In genomic region chr12:132545183-132545953, GRCh38 we compare ENCODE assay signal across 27 cellular contexts.
"Had no signal": no experiment of that assay in that cellular context is flagged by ENCODE, and none has a peak within 500 bp of the region (broad histone marks: within the 10 kb centered on the region; RNA-seq: fewer than 3 reads in every experiment).

No MANE protein-coding gene starts in this region.

- H3K4me3 ChIP-seq: colonic mucosa, dorsolateral prefrontal cortex, esophagus muscularis mucosa, right lobe of liver, skin epidermis, stomach, suprapubic skin, tibial nerve had no signal

- H3K27ac ChIP-seq: brain microvascular endothelial cell, colonic mucosa, dorsolateral prefrontal cortex, esophagus muscularis mucosa, parathyroid adenoma, right lobe of liver, skin epidermis, stomach, suprapubic skin, tibial nerve had no signal

- H3K9me3 ChIP-seq: colonic mucosa, esophagus muscularis mucosa, right lobe of liver, stomach, suprapubic skin, tibial nerve had no signal

- H3K36me3 ChIP-seq: brain microvascular endothelial cell, colonic mucosa had no signal

- ATAC-seq: effector memory CD8-positive, alpha-beta T cell; left ventricle myocardium superior; right lobe of liver; stimulated activated effector memory CD8-positive, alpha-beta T cell treated with anti-CD3 and anti-CD28 coated beads, Interleukin-12 subunit alpha, Interleukin-12 subunit beta, amount 100 ng/mL, for 72 hours had no signal

- FAIRE-seq: endothelial cell of umbilical vein, frontal cortex, TTC549 had no signal

- DNase-seq: activated CD4-positive, alpha-beta T cell treated with anti-CD3 and anti-CD28 coated beads for 1 hour; activated CD4-positive, alpha-beta T cell treated with anti-CD3 and anti-CD28 coated beads, Interleukin-2, amount 50 U/mL, for 1 hour; activated gamma-delta T cell treated with Interleukin-2 at 50 U/mL for 16 hours; activated T-cell treated with anti-CD3 and anti-CD28 coated beads, Interleukin-2, amount 50 U/mL, for 1 hour; anterior cingulate cortex; brain microvascular endothelial cell; central memory CD4-positive, alpha-beta T cell; colonic mucosa; dorsolateral prefrontal cortex; effector memory CD8-positive, alpha-beta T cell; hippocampal formation; kidney glomerular epithelial cell; left ventricle myocardium superior; midbrain; natural killer cell; right lobe of liver; stimulated activated CD4-positive, alpha-beta T cell treated with anti-CD3 and anti-CD28 coated beads, Interleukin-2, amount 100 ng/mL, for 24 hours; stomach had no signal

- H3K27me3 ChIP-seq: brain microvascular endothelial cell, colonic mucosa, dorsolateral prefrontal cortex, esophagus muscularis mucosa, right lobe of liver, stomach, suprapubic skin, tibial nerve had no signal

- H3K9ac ChIP-seq: parathyroid adenoma had no signal

- H3K4me1 ChIP-seq: colonic mucosa, parathyroid adenoma, right lobe of liver, stomach, suprapubic skin had no signal
